Comparison of ENCODE assay signal across 1 cellular context in the genomic region with DNA sequence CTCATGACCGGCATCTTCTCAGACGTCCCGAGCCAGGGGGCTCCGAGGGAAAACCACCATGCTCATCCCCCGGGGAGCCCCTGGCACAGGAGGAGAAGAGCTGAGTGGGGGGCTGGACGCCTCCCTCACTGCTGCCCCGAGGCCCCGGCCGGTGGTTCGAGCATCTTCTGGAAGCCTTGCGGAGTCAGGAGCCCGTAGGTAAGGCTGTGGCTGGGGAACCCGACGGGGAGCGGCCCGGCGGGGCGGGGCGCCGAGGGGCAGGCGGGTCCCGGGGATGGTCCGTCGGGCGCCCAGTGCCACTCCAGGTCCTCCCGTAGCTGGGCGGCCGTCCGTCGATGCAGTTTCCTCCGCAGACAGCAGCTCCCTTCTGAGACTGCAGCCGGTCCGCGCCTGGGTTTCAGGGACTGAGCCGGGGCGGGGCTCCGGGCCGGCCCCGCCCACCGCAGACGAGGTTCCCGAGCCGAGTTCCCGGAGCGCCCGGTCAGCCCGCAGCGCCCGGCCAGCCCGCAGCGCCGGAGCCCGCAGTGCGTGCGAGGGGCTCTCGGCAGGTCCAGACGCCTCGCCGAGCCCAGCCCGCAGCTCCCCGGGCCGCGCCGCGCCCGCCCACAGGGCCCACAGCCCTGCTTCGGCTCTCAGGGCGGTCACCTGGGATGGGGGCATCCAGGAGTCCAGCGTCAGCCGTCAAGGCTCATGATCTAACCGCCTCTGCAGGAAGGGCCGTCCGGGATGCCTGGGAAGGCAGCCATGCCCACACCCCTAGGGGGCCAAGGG.
A peak's percentile ranks its signal among the peaks of the same experiment; 100 is the strongest.
TF ChIP-seq lines count a peak whose summit lies in the region.

TSS of gene PGF (minus strand) at position 369 of the 771 bp plus-strand sequence. CDS start at position 14, 355 bp downstream.

TF ChIP-seq in WTC11, 78 proteins besides CTCF, POLR2A, EP300 and RAD21 (continued from another document):
- TF ChIP-seq FOXK1 (CRISPR knock-in tag; IDR thresholded peaks at IDR 0.05) (0 out of 2 replicates have a peak, but pooled peaks have one; percentile 25), PRDM15 (CRISPR knock-in tag; IDR thresholded peaks at IDR 0.05) (peak; percentile 85), TCF7 (CRISPR knock-in tag; IDR thresholded peaks at IDR 0.05; ENCODE audit: low read depth) (no peak), E2F4 (CRISPR knock-in tag; IDR thresholded peaks at IDR 0.05; ENCODE audit: borderline replicate concordance, low read depth) (no peak), CBFB (CRISPR knock-in tag; IDR thresholded peaks at IDR 0.05; ENCODE audit: low read depth) (0 out of 2 replicates have a peak, but pooled peaks have one; percentile 68), SMAD4 (CRISPR knock-in tag; IDR thresholded peaks at IDR 0.05) (no peak), CREM (CRISPR knock-in tag; IDR thresholded peaks at IDR 0.05) (peak; percentile 44; the same call in 1 of the 2 replicates), NR2C2 (CRISPR knock-in tag; IDR thresholded peaks at IDR 0.05) (no peak), ZNF423 (CRISPR knock-in tag; IDR thresholded peaks at IDR 0.05) (peak; percentile 12), TP53 (CRISPR knock-in tag; IDR thresholded peaks at IDR 0.05) (0 out of 2 replicates have a peak, but pooled peaks have one; percentile 53), IRF2 (CRISPR knock-in tag; IDR thresholded peaks at IDR 0.05; ENCODE audit: borderline replicate concordance, low read depth) (no peak)
